ENCODE assay signal across 19 cellular contexts in the genomic region with DNA sequence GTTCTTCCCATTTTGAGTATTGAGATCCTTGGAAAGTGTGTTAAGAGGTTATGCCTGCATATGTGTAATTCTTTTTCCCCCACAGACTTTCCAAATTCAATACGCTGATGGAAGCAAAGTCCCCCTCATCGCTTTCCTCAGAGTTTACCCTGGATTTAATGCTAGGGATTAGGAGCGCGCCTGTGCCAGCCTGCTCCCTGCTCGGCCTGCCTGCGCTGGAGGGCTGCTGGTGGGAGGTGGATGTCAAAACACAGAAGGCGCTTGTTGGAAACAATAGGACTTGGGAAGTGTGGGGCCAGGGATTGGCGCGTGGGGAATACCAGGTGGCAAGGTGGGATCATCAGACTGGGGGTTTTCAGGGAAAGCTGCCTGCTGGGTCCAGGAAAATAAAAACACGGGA.
"Had no signal": no experiment of that assay in that cellular context is flagged by ENCODE, and none has a peak within 500 bp of the region (broad histone marks: within the 10 kb centered on the region; RNA-seq: fewer than 3 reads in every experiment).

No MANE protein-coding gene starts in this region.

- H3K9me3 Mint-ChIP-seq: natural killer cell; stimulated activated effector memory CD8-positive, alpha-beta T cell treated with anti-CD3 and anti-CD28 coated beads, Interleukin-12 subunit alpha, Interleukin-12 subunit beta, amount 100 ng/mL, for 72 hours had no signal

- H3K4me3 Mint-ChIP-seq: endodermal cell; memory B cell; natural killer cell; stimulated activated effector memory CD8-positive, alpha-beta T cell treated with anti-CD3 and anti-CD28 coated beads, Interleukin-12 subunit alpha, Interleukin-12 subunit beta, amount 100 ng/mL, for 72 hours; type B pancreatic cell had no signal

- H3K36me3 Mint-ChIP-seq: memory B cell, type B pancreatic cell had no signal

- DNase-seq: dorsolateral prefrontal cortex; effector CD8-positive, alpha-beta T cell; endodermal cell; foreskin fibroblast; gastrocnemius medialis; head of caudate nucleus; natural killer cell; sigmoid colon; stimulated activated CD4-positive, alpha-beta T cell treated with anti-CD3 and anti-CD28 coated beads, Interleukin-2, amount 100 ng/mL, for 24 hours; stimulated activated CD4-positive, alpha-beta T cell treated with anti-CD3 and anti-CD28 coated beads, Interleukin-4, amount 100 ng/mL, for 24 hours; stimulated activated naive CD8-positive, alpha-beta T cell treated with anti-CD3 and anti-CD28 coated beads, Interleukin-15, Interleukin-2, amounts not matched to agents 100 U/mL and 50 U/mL, for 24 hours; substantia nigra; testis; tibial artery had no signal

- H3K4me1 Mint-ChIP-seq: endodermal cell had no signal

- H3K27ac Mint-ChIP-seq: endodermal cell; memory B cell; progenitor cell of endocrine pancreas; stimulated activated effector memory CD8-positive, alpha-beta T cell treated with anti-CD3 and anti-CD28 coated beads, Interleukin-12 subunit alpha, Interleukin-12 subunit beta, amount 100 ng/mL, for 72 hours; type B pancreatic cell had no signal

- ATAC-seq: esophagus mucosa; gastrocnemius medialis; natural killer cell; stimulated activated effector memory CD8-positive, alpha-beta T cell treated with anti-CD3 and anti-CD28 coated beads, Interleukin-12 subunit alpha, Interleukin-12 subunit beta, amount 100 ng/mL, for 72 hours; stimulated activated naive CD8-positive, alpha-beta T cell treated with anti-CD3 and anti-CD28 coated beads, Interleukin-15, Interleukin-2, amounts not matched to agents 100 U/mL and 50 U/mL, for 24 hours had no signal
